Comparison of ENCODE assay signal across 1 cellular context in genomic region chr11:110200241-110200640, GRCh38.
TF ChIP-seq lines count a peak whose summit lies in the region.

No MANE protein-coding gene starts in this region.

TF ChIP-seq in GM23338, 12 proteins besides CTCF, POLR2A, EP300 and RAD21 (continued from another document):
- TF ChIP-seq ZNF462 (CRISPR knock-in tag; IDR thresholded peaks at IDR 0.05) (no peak), ZNF114 (CRISPR knock-in tag; IDR thresholded peaks at IDR 0.05) (no peak), ZNF331 (CRISPR knock-in tag; IDR thresholded peaks at IDR 0.05; ENCODE audit: low read depth) (no peak)
- TF ChIP-seq, protein P1, sequence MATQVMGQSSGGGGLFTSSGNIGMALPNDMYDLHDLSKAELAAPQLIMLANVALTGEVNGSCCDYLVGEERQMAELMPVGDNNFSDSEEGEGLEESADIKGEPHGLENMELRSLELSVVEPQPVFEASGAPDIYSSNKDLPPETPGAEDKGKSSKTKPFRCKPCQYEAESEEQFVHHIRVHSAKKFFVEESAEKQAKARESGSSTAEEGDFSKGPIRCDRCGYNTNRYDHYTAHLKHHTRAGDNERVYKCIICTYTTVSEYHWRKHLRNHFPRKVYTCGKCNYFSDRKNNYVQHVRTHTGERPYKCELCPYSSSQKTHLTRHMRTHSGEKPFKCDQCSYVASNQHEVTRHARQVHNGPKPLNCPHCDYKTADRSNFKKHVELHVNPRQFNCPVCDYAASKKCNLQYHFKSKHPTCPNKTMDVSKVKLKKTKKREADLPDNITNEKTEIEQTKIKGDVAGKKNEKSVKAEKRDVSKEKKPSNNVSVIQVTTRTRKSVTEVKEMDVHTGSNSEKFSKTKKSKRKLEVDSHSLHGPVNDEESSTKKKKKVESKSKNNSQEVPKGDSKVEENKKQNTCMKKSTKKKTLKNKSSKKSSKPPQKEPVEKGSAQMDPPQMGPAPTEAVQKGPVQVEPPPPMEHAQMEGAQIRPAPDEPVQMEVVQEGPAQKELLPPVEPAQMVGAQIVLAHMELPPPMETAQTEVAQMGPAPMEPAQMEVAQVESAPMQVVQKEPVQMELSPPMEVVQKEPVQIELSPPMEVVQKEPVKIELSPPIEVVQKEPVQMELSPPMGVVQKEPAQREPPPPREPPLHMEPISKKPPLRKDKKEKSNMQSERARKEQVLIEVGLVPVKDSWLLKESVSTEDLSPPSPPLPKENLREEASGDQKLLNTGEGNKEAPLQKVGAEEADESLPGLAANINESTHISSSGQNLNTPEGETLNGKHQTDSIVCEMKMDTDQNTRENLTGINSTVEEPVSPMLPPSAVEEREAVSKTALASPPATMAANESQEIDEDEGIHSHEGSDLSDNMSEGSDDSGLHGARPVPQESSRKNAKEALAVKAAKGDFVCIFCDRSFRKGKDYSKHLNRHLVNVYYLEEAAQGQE (IDR thresholded peaks at IDR 0.05; ENCODE audit: unreplicated experiment) = no peak
